8 cellular contexts compared by ENCODE assay signal in the genomic region with DNA sequence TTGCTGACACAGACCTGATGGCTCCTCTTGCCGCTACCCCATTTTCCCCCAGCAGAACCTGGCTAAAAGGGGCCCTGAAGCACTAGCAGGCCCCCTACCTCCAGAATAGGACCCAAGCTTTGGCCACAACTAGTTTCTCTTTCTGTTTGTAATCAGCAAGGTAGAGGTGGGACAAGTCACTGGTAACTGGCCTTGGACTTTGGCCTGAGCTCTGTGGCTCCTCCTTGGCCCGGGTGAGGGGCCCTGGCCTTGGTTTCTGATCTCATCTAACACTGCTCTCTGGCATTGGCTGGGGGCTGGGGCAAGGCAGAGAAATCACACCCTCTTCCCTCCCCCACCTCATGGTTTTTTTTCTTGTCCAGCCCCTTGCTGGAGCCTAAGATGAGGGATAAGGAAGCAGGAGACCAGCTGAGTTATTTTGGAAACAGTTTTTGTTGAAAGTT. TPM values are rescaled to one million over a fixed set of nuclear protein-coding genes. Genes with fewer than 3 reads are reported as not detected.
DNase-seq lines count a peak whose midpoint lies in the region; ATAC-seq and TF ChIP-seq lines count a peak whose summit lies in the region.

No MANE protein-coding gene starts in this region.

- H4K8ac ChIP-seq in mesenchymal stem cell (ENCODE audit: low read length) = no peak overlapping the region

- no peak for DNase-seq in heart right ventricle
- no peak for DNase-seq in left ventricle myocardium superior
- no peak for DNase-seq in astrocyte of the cerebellum (ENCODE audit: low read depth)
- DNase-seq in mesenchymal stem cell = no peak
- no peak for DNase-seq in vagina (ENCODE audit: extremely low spot score in 2 of 2)
- no peak for DNase-seq in NCI-H187 (lab: John Stamatoyannopoulos, UW)
- DNase-seq in MV-4-11 (lab: John Stamatoyannopoulos, UW) = no peak

- no peak overlapping the region for H2BK15ac ChIP-seq in mesenchymal stem cell (ENCODE audit: low read depth, poor library complexity, severe bottlenecking)

- peak overlapping the region in 1 of 2 experiments; percentile 27 for H3K18ac ChIP-seq in mesenchymal stem cell (ENCODE audit: low read depth in 1 of 2, low read length in 2 of 2)

- H3K27me3 ChIP-seq in heart right ventricle (no peaks in the 10 kb centered on the region), mesenchymal stem cell (ENCODE audit: control insufficient read depth in 1 of 2, insufficient read depth in 1 of 2, low read length in 2 of 2) (no peaks in the 10 kb centered on the region), vagina (no peaks in the 10 kb centered on the region)

- TF ChIP-seq CTCF in heart right ventricle (IDR thresholded peaks at IDR 0.05) = no peak
- no peak for TF ChIP-seq CTCF in astrocyte of the cerebellum (IDR thresholded peaks at IDR 0.05; ENCODE audit: low read depth, low read length, missing control alignments)
- no peak for TF ChIP-seq CTCF in vagina (IDR thresholded peaks at IDR 0.05)

- WGBS in heart right ventricle, 2 donors = 25% methylated on average over 2 of the region's 2 CpGs
- WGBS in mesenchymal stem cell = 60% methylated on average over 1 of the region's 2 CpGs

- H3K4me1 ChIP-seq in heart right ventricle (peaks cover 23 to 64% (median 47%) of the 10 kb centered on the region in 9 donors), mesenchymal stem cell (ENCODE audit: control insufficient read depth, insufficient read depth, low read depth, low read length) (peaks cover 26% of the 10 kb centered on the region), vagina (peaks cover 51% of the 10 kb centered on the region)

- ATAC-seq in heart right ventricle (no peak), left ventricle myocardium superior (no peak), HG03469 (IDR thresholded peaks at IDR 0.05; ENCODE audit: unreplicated experiment) (no peak)

- H4K91ac ChIP-seq in mesenchymal stem cell (ENCODE audit: low read length) = no peak overlapping the region

- peaks cover 27% of the 10 kb centered on the region for H3K79me1 ChIP-seq in mesenchymal stem cell (replicated peaks; ENCODE audit: low read length, poor library complexity, severe bottlenecking)

- H3K9ac ChIP-seq in mesenchymal stem cell (ENCODE audit: low read length) = peak overlapping the region; percentile 100

- TF ChIP-seq POLR2A in vagina (IDR thresholded peaks at IDR 0.05) = no peak

- H2AK5ac ChIP-seq in mesenchymal stem cell (ENCODE audit: low read length, severe bottlenecking) = no peak overlapping the region

- H3K4me3 ChIP-seq in heart right ventricle = peak overlapping the region in 9 of 10 donors; percentile 83 to 100 (median 99)
- H3K4me3 ChIP-seq in astrocyte of the cerebellum (ENCODE audit: low read depth, low read length) = peak overlapping the region; percentile 100
- H3K4me3 ChIP-seq in mesenchymal stem cell (ENCODE audit: insufficient read depth in 1 of 2, low read depth in 1 of 2, low read length in 2 of 2) = peak overlapping the region in 1 of 2 experiments; percentile 98
- peak overlapping the region; percentile 99 for H3K4me3 ChIP-seq in vagina

- peak overlapping the region; percentile 82 for H3K4me2 ChIP-seq in mesenchymal stem cell (ENCODE audit: low read length, poor library complexity, severe bottlenecking)

- H3K36me3 ChIP-seq in heart right ventricle (peaks cover 0 to 37% (median 26%) of the 10 kb centered on the region in 9 donors), mesenchymal stem cell (ENCODE audit: control insufficient read depth in 1 of 2, insufficient read depth in 2 of 2, low read depth in 1 of 2, low read length in 2 of 2) (peaks cover 29 to 40% of the 10 kb centered on the region in 2 experiments), vagina (peaks cover 0 to 17% of the 10 kb centered on the region in 2 donors)

- intact Hi-C loops in heart right ventricle (cut with DNase I) (loop anchor here in 1 of 10 donors (5.0 kb wide), 1 partner anchor 144 kb away; the partner anchor contains the start of genes FKRP and STRN4), left ventricle myocardium superior (cut with micrococcal nuclease) (no loop called here), vagina (cut with DNase I) (no loop called here)

- H2AFZ ChIP-seq in mesenchymal stem cell (ENCODE audit: low read depth, low read length) = no peak overlapping the region

- no peak overlapping the region for H3K14ac ChIP-seq in mesenchymal stem cell (ENCODE audit: low read length in 2 of 2)

- in situ Hi-C loops in astrocyte of the cerebellum (cut with HindIII; ENCODE audit: low sequenced_read_pairs) = no loop called here

- H3K23ac ChIP-seq in mesenchymal stem cell (ENCODE audit: low read length in 2 of 2) = no peak overlapping the region

- no peak overlapping the region for H2BK12ac ChIP-seq in mesenchymal stem cell (ENCODE audit: low read length in 2 of 2)

- no peak overlapping the region for H3K4ac ChIP-seq in mesenchymal stem cell (ENCODE audit: low read depth in 1 of 2, low read length in 2 of 2)

- H3K9me3 ChIP-seq in heart right ventricle (peaks cover 0 to 14% (median 11%) of the 10 kb centered on the region in 11 donors), mesenchymal stem cell (ENCODE audit: control insufficient read depth, low read length) (no peaks in the 10 kb centered on the region), vagina (no peaks in the 10 kb centered on the region)

- H2BK120ac ChIP-seq in mesenchymal stem cell (ENCODE audit: low read depth, low read length) = no peak overlapping the region

- H3K27ac ChIP-seq in heart right ventricle (peak overlapping the region in 9 of 10 donors; percentile 53 to 100 (median 99)), mesenchymal stem cell (ENCODE audit: low read length, poor library complexity, severe bottlenecking) (peak overlapping the region; percentile 15), vagina (peak overlapping the region; percentile 97)

- no peak overlapping the region for H2BK5ac ChIP-seq in mesenchymal stem cell (ENCODE audit: low read depth, low read length, poor library complexity, severe bottlenecking)

RNA-seq across cellular contexts. Expression of gene CALM3, which starts 2.1 kb away (rescaled TPM):
- 100 to 1,000 TPM; 214 to 488 (median 287) TPM for total RNA-seq in heart right ventricle
- 100 to 1,000 TPM; 304 to 370 TPM for polyA plus RNA-seq in heart right ventricle
- 323 TPM for total RNA-seq in left ventricle myocardium superior
- polyA plus RNA-seq in mesenchymal stem cell (2013, experiment 1 of 2) = 253 TPM
- polyA plus RNA-seq in mesenchymal stem cell (2013, experiment 2 of 2) = 257 TPM
- total RNA-seq in vagina = 105 TPM

RNA-seq across cellular contexts. Expression of gene PTGIR, which starts 21.7 kb away (rescaled TPM):
- total RNA-seq in heart right ventricle (10 to 100 TPM in 1 of 10 donors, 1 to 10 TPM in 9; 1.4 to 13.7 (median 2.6) TPM), left ventricle myocardium superior (3.0 TPM), vagina (10.8 TPM)
- polyA plus RNA-seq in heart right ventricle = 1 to 10 TPM; 5.5 to 8.5 TPM
- 20.7 TPM for polyA plus RNA-seq in mesenchymal stem cell (2013, experiment 1 of 2)
- 19.9 TPM for polyA plus RNA-seq in mesenchymal stem cell (2013, experiment 2 of 2)

RNA-seq across cellular contexts. Expression of gene GNG8, which starts 32.8 kb away (rescaled TPM):
- total RNA-seq in heart right ventricle = 1 to 10 TPM in 2 of 10 donors, not detected in 8; 1.9 to 5.9 TPM
- not detected for polyA plus RNA-seq in heart right ventricle
- not detected for total RNA-seq in left ventricle myocardium superior
- not detected for polyA plus RNA-seq in mesenchymal stem cell (2013, experiment 1 of 2)
- 1.3 TPM for polyA plus RNA-seq in mesenchymal stem cell (2013, experiment 2 of 2)
- not detected for total RNA-seq in vagina

RNA-seq across cellular contexts. Expression of gene DACT3, which starts 57.8 kb away (rescaled TPM):
- total RNA-seq in heart right ventricle (10 to 100 TPM in 7 of 10 donors, 1 to 10 TPM in 3; 6.9 to 29.3 (median 14.9) TPM), left ventricle myocardium superior (14.1 TPM), vagina (13.8 TPM)
- polyA plus RNA-seq in heart right ventricle = 1 to 10 TPM; 3.9 to 5.0 TPM
- polyA plus RNA-seq in mesenchymal stem cell (2013, experiment 1 of 2) = 25.9 TPM
- polyA plus RNA-seq in mesenchymal stem cell (2013, experiment 2 of 2) = 26.2 TPM

Comparison
In these comparisons a context has a peak if more than half of its experiments do, and no peak if none do; other contexts are left out.
1. H3K27ac ChIP-seq: peak in every context shown above with its lines; median percentile 99 in heart right ventricle; 97 in vagina; 15 in mesenchymal stem cell.